In the genomic region with DNA sequence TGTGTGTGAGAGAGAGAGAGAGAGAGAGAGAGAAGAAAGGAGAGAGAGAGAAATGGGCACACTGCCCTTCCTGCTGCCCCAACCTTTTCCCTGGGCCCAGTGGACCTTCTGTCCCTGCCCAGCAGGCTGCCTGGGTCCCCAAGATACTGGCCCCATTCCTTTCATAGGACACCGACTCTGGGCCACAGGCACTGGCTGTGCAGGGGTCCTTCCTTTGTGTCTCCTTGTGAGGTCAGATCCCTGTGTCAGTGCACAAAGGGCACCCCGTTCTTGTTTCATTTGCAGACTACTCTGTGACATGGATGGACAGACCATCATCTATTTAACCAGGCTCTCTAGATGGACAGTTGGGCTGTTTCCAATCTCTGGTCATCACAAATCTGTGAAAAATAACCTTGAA, we compare ENCODE assay signal across 16 cellular contexts. TPM values are rescaled to one million over a fixed set of nuclear protein-coding genes. Genes with fewer than 3 reads are reported as not detected.
DNase-seq lines count a peak whose midpoint lies in the region; ATAC-seq and TF ChIP-seq lines count a peak whose summit lies in the region.
"Had no signal": no experiment of that assay in that cellular context is flagged by ENCODE, and none has a peak within 500 bp of the region (broad histone marks: within the 10 kb centered on the region; RNA-seq: fewer than 3 reads in every experiment).

No MANE protein-coding gene starts in this region.

- H3K27me3 Mint-ChIP-seq in central memory CD8-positive, alpha-beta T cell: peaks cover 18% of the 10 kb centered on the region
- peaks cover 0 to 7% (median 0%) of the 10 kb centered on the region in 5 donors for H3K27me3 Mint-ChIP-seq in naive thymus-derived CD4-positive, alpha-beta T cell

- H3K27ac Mint-ChIP-seq in central memory CD8-positive, alpha-beta T cell (ENCODE audit: low read depth): peak overlapping the region; percentile 54
- peak overlapping the region in 8 of 9 donors; percentile 43 to 94 (median 60) for H3K27ac Mint-ChIP-seq in naive thymus-derived CD4-positive, alpha-beta T cell
- H3K27ac Mint-ChIP-seq: activated naive CD4-positive, alpha-beta T cell treated with anti-CD3 and anti-CD28 coated beads, Interleukin-2, amount 10 ng/mL, durations not matched to agents 7 days and 5 days; activated T-cell treated with anti-CD3 and anti-CD28 coated beads, Interleukin-2, amount 50 U/mL, for 24 hours had no signal

- no peaks in the 10 kb centered on the region for H3K9me3 Mint-ChIP-seq in central memory CD8-positive, alpha-beta T cell
- H3K9me3 Mint-ChIP-seq in naive thymus-derived CD4-positive, alpha-beta T cell: no peaks in the 10 kb centered on the region
- H3K9me3 Mint-ChIP-seq: activated naive CD4-positive, alpha-beta T cell treated with anti-CD3 and anti-CD28 coated beads, Interleukin-2, amount 10 ng/mL, durations not matched to agents 7 days and 5 days; activated T-cell treated with anti-CD3 and anti-CD28 coated beads, Interleukin-2, amount 50 U/mL, for 24 hours had no signal

- H3K4me1 Mint-ChIP-seq in central memory CD8-positive, alpha-beta T cell: peaks cover 16% of the 10 kb centered on the region
- peaks cover 17 to 67% (median 53%) of the 10 kb centered on the region in 7 donors for H3K4me1 Mint-ChIP-seq in naive thymus-derived CD4-positive, alpha-beta T cell

- H3K9me3 ChIP-seq in right atrium auricular region (no peaks in the 10 kb centered on the region), upper lobe of right lung (no peaks in the 10 kb centered on the region)
- no peaks in the 10 kb centered on the region for H3K9me3 ChIP-seq in naive thymus-derived CD4-positive, alpha-beta T cell (ENCODE audit: control insufficient read depth in 2 of 3, low read length in 3 of 3)
- H3K9me3 ChIP-seq: colonic mucosa had no signal

- H3K4me1 ChIP-seq in right atrium auricular region (peaks cover 0 to 64% of the 10 kb centered on the region in 2 donors), upper lobe of right lung (peaks cover 20% of the 10 kb centered on the region)
- peaks cover 0 to 39% of the 10 kb centered on the region in 2 donors for H3K4me1 ChIP-seq in naive thymus-derived CD4-positive, alpha-beta T cell (ENCODE audit: control insufficient read depth in 2 of 2, insufficient read depth in 2 of 2, low read length in 2 of 2)
- H3K4me1 ChIP-seq: colonic mucosa had no signal

- no peak overlapping the region for H3K27ac ChIP-seq in right atrium auricular region
- no peak overlapping the region for H3K27ac ChIP-seq in naive thymus-derived CD4-positive, alpha-beta T cell (ENCODE audit: low read depth, low read length)
- no peak overlapping the region for H3K27ac ChIP-seq in upper lobe of right lung
- H3K27ac ChIP-seq: colonic mucosa had no signal

- DNase-seq in right atrium auricular region (ENCODE audit: low spot score) (peak; percentile 51), left ventricle myocardium superior (no peak), upper lobe of right lung (peak; percentile 37), NCI-H524 (lab: John Stamatoyannopoulos, UW) (no peak)
- no peak for DNase-seq in central memory CD8-positive, alpha-beta T cell (ENCODE audit: low spot score in 2 of 2)
- DNase-seq in naive thymus-derived CD4-positive, alpha-beta T cell: no peak
- DNase-seq in stimulated activated CD4-positive, alpha-beta T cell treated with anti-CD3 and anti-CD28 coated beads, Interleukin-1b, Interleukin-23, amount 100 ng/mL, for 48 hours: no peak
- DNase-seq: activated CD4-positive, alpha-beta T cell treated with anti-CD3 and anti-CD28 coated beads, Interleukin-2, amount 50 U/mL, for 48 hours; activated naive CD4-positive, alpha-beta T cell treated with anti-CD3 and anti-CD28 coated beads, Interleukin-2, amount 10 ng/mL, durations not matched to agents 7 days and 5 days; activated T-cell treated with anti-CD3 and anti-CD28 coated beads, Interleukin-2, amount 50 U/mL, for 24 hours; colonic mucosa; GOT3; NCI-H524 treated with DMSO at 0.1 percent for 48 hours; stimulated activated CD4-positive, alpha-beta T cell treated with anti-CD3 and anti-CD28 coated beads, Interleukin-4, amount 100 ng/mL, for 24 hours; T-helper 1 cell had no signal

- H3K36me3 ChIP-seq in right atrium auricular region (no peaks in the 10 kb centered on the region), upper lobe of right lung (no peaks in the 10 kb centered on the region)
- H3K36me3 ChIP-seq in naive thymus-derived CD4-positive, alpha-beta T cell (ENCODE audit: control insufficient read depth in 2 of 3, insufficient read depth in 3 of 3, low read length in 3 of 3): no peaks in the 10 kb centered on the region
- H3K36me3 ChIP-seq: colonic mucosa had no signal

- no peak overlapping the region for H3K4me3 ChIP-seq in right atrium auricular region
- H3K4me3 ChIP-seq in naive thymus-derived CD4-positive, alpha-beta T cell (ENCODE audit: low read length): no peak overlapping the region
- H3K4me3 ChIP-seq in upper lobe of right lung: no peak overlapping the region
- H3K4me3 ChIP-seq: colonic mucosa had no signal

- H3K27me3 ChIP-seq in right atrium auricular region (no peaks in the 10 kb centered on the region), upper lobe of right lung (peaks cover 6% of the 10 kb centered on the region)
- no peaks in the 10 kb centered on the region for H3K27me3 ChIP-seq in naive thymus-derived CD4-positive, alpha-beta T cell (ENCODE audit: control insufficient read depth in 2 of 2, insufficient read depth in 2 of 2, low read length in 2 of 2)
- H3K27me3 ChIP-seq: colonic mucosa had no signal

- ATAC-seq in left ventricle myocardium superior (no peak), upper lobe of right lung (no peak), GM18519 (IDR thresholded peaks at IDR 0.05; ENCODE audit: low FRiP score, unreplicated experiment) (no peak)
- ATAC-seq in central memory CD8-positive, alpha-beta T cell (replicated peaks; ENCODE audit: extremely low read depth, poor library complexity, severe bottlenecking): no peak
- no peak for ATAC-seq in naive thymus-derived CD4-positive, alpha-beta T cell

- POLR2A ChIA-PET in naive thymus-derived CD4-positive, alpha-beta T cell (lab: Charles Lee): interaction anchor here (0.6 to 0.8 kb wide), 2 partner anchors 23 to 50 kb away, joined by 3 to 4 read pairs; no protein-coding TSS in a partner anchor

- no peak for TF ChIP-seq CTCF in right atrium auricular region (IDR thresholded peaks at IDR 0.05)
- TF ChIP-seq CTCF in upper lobe of right lung (IDR thresholded peaks at IDR 0.05): no peak

- CTCF ChIA-PET in naive thymus-derived CD4-positive, alpha-beta T cell (lab: Charles Lee): interaction anchor here (0.7 to 1.4 kb wide), 2 partner anchors 103 to 125 kb away, joined by 3 read pairs; no protein-coding TSS in a partner anchor

- H3K36me3 Mint-ChIP-seq in central memory CD8-positive, alpha-beta T cell (ENCODE audit: insufficient read depth): no peaks in the 10 kb centered on the region
- peaks cover 0 to 2% (median 0%) of the 10 kb centered on the region in 5 donors for H3K36me3 Mint-ChIP-seq in naive thymus-derived CD4-positive, alpha-beta T cell
- H3K36me3 Mint-ChIP-seq: activated naive CD4-positive, alpha-beta T cell treated with anti-CD3 and anti-CD28 coated beads, Interleukin-2, amount 10 ng/mL, durations not matched to agents 7 days and 5 days had no signal

- no peak overlapping the region for H3K4me3 Mint-ChIP-seq in central memory CD8-positive, alpha-beta T cell
- no peak overlapping the region for H3K4me3 Mint-ChIP-seq in naive thymus-derived CD4-positive, alpha-beta T cell
- H3K4me3 Mint-ChIP-seq: activated naive CD4-positive, alpha-beta T cell treated with anti-CD3 and anti-CD28 coated beads, Interleukin-2, amount 10 ng/mL, durations not matched to agents 7 days and 5 days; activated T-cell treated with anti-CD3 and anti-CD28 coated beads, Interleukin-2, amount 50 U/mL, for 24 hours had no signal

- intact Hi-C loops in left ventricle myocardium superior (cut with micrococcal nuclease): no loop called here
- intact Hi-C loops in naive thymus-derived CD4-positive, alpha-beta T cell (cut with micrococcal nuclease): loop anchor here in 1 of 2 donors (5.0 kb wide), 1 partner anchor 38 kb away; no protein-coding TSS in a partner anchor
- intact Hi-C loops in upper lobe of right lung (cut with DNase I): loop anchor here (10.0 kb wide), 1 partner anchor 51 kb away; no protein-coding TSS in a partner anchor

RNA-seq across cellular contexts. Expression of a gene that starts 21.3 kb away (rescaled TPM):
- 10 to 100 TPM; 52.8 to 54.6 TPM for total RNA-seq in right atrium auricular region
- total RNA-seq in left ventricle myocardium superior: 85.3 TPM
- 100 to 1,000 TPM; 175 to 256 (median 199) TPM for total RNA-seq in naive thymus-derived CD4-positive, alpha-beta T cell
- 10 to 100 TPM; 42.4 to 53.7 TPM for polyA plus RNA-seq in naive thymus-derived CD4-positive, alpha-beta T cell
- total RNA-seq in upper lobe of right lung: 176 TPM

Comparison
In these comparisons a context has a peak if more than half of its experiments do, and no peak if none do; other contexts are left out.
1. DNase-seq: peak in right atrium auricular region (single experiment) and upper lobe of right lung (single experiment); none in left ventricle myocardium superior (single experiment), central memory CD8-positive, alpha-beta T cell (0 of 2), naive thymus-derived CD4-positive, alpha-beta T cell (0 of 9), stimulated activated CD4-positive, alpha-beta T cell treated with anti-CD3 and anti-CD28 coated beads, Interleukin-1b, Interleukin-23, amount 100 ng/mL, for 48 hours (single experiment) and NCI-H524 (0 of 2).